Comparison of ENCODE assay signal across 24 cellular contexts in the genomic region with DNA sequence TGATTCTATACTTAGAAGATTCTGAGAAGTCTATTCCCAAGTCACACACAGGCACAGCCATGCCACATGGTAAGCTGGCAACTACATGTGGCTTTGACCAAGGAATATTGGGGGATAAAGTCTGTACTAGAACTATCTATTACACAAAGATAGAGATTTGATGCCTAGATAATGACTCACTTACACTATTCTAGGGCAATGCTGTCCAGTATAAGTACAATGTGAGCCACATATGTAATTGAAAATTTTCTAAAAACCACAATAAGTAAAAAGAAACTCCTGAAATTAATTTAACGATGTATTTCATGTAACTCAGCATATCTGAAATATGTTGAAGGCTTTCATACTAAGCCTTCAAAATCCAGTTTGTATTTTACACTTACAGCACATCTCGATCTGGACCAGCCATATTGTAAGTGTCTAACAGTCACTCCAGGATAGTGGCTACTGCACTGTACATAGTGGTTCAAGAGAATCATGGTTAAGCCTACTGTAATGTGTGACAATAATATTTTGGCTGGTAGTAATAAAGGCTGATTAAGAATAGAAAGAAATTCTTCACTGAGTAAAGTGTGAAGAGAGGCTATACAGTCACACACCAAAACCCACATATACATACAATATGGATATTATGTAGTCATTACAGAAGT.
"Had no signal": no experiment of that assay in that cellular context is flagged by ENCODE, and none has a peak within 500 bp of the region (broad histone marks: within the 10 kb centered on the region; RNA-seq: fewer than 3 reads in every experiment).

No MANE protein-coding gene starts in this region.

- ATAC-seq: Right ventricle myocardium inferior had no signal

- H3K4me3 ChIP-seq: MG63, SK-N-MC had no signal

- H3K27me3 Mint-ChIP-seq: activated naive CD8-positive, alpha-beta T cell treated with anti-CD3 and anti-CD28 coated beads for 36 hours had no signal

- H3K9me3 ChIP-seq: MG63 had no signal

- H3K27ac Mint-ChIP-seq: activated naive CD8-positive, alpha-beta T cell treated with anti-CD3 and anti-CD28 coated beads for 36 hours; activated T-helper 1 cell treated with anti-CD3 and anti-CD28 coated beads, Interleukin-12 subunit alpha, Interleukin-12 subunit beta, Interleukin-2, Interleukin-4 antibody, amounts not matched to agents 30 ng/mL and 10 ng/mL and 1 ng/mL, durations not matched to agents 14 hours and 24 hours and 36 hours had no signal

- DNase-seq: activated CD4-positive, alpha-beta T cell treated with anti-CD3 and anti-CD28 coated beads for 48 hours; activated CD4-positive, alpha-beta T cell treated with anti-CD3 and anti-CD28 coated beads, Interleukin-2, amount 50 U/mL, for 48 hours; activated CD8-positive, alpha-beta memory T cell treated with anti-CD3 and anti-CD28 coated beads for 24 hours; activated effector memory CD4-positive, alpha-beta T cell treated with anti-CD3 and anti-CD28 coated beads, Interleukin-2, amount 50 U/mL, for 16 hours; activated naive CD4-positive, alpha-beta T cell treated with Interleukin-2 at 50 U/mL for 16 hours; activated naive CD8-positive, alpha-beta T cell treated with anti-CD3 and anti-CD28 coated beads for 36 hours; cerebellar nuclear complex; MG63; MV-4-11; NCI-H1092 treated with DMSO at 0.1 percent for 48 hours; NCI-H1417 treated with DMSO at 0.1 percent for 48 hours; NCI-H1694; NCI-H2029; NCI-H2107; NCI-H345; NCI-H510A; NCI-H526 treated with DMSO at 0.1 percent for 48 hours; NCI-H82; RPMI8226; T-helper 1 cell had no signal

- H3K27me3 ChIP-seq: MG63 had no signal

- H3K36me3 ChIP-seq: MG63 had no signal

- H3K36me3 Mint-ChIP-seq: activated naive CD8-positive, alpha-beta T cell treated with anti-CD3 and anti-CD28 coated beads for 36 hours had no signal

- H3K4me3 Mint-ChIP-seq: activated naive CD8-positive, alpha-beta T cell treated with anti-CD3 and anti-CD28 coated beads for 36 hours; activated T-helper 1 cell treated with anti-CD3 and anti-CD28 coated beads, Interleukin-12 subunit alpha, Interleukin-12 subunit beta, Interleukin-2, Interleukin-4 antibody, amounts not matched to agents 30 ng/mL and 10 ng/mL and 1 ng/mL, durations not matched to agents 14 hours and 24 hours and 36 hours had no signal

- H3K27ac ChIP-seq: SK-N-MC, VCaP had no signal
